ENCODE assay signal across 8 cellular contexts in the genomic region with DNA sequence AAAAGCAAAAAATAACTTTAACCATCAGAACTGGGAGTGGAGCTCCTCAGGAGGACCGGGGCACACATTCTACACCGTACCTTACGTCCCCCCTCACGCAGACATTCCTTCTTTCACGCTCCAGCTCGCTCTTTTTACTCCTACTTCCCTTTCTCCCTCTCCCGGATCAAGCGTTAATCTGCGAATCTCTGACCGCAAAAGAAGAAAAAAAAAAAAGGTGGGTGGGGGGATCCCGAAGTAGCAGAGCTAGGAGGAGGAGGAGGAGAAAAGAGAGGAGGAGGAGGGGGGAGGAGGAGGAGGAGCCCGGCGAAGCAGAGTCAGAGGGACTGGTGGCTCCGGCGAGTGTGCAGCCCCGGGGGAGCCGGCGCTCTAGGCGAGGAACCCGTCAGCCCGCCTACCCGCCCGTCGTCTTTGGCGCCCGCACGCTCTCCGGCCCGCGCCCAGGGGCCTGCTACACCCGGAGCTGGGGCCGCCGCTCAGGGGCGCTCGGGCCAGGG. TPM values are rescaled to one million over a fixed set of nuclear protein-coding genes. Genes with fewer than 3 reads are reported as not detected.
DNase-seq lines count a peak whose midpoint lies in the region; ATAC-seq and TF ChIP-seq lines count a peak whose summit lies in the region.

Gene NHSL2 (plus strand): TSS at position 320 of the 497 bp plus-strand sequence.

- H3K14ac ChIP-seq in neuronal stem cell (ENCODE audit: low read length) = peak within 1 kb of the TSS; percentile 38

- in situ Hi-C loops in HAP-1 (cut with MboI; ENCODE audit: low sequenced_read_pairs) = no loop called here

- H2BK15ac ChIP-seq in neuronal stem cell (ENCODE audit: low read length) = peak within 1 kb of the TSS; percentile 67

- H3K4me3 ChIP-seq in HAP-1 = peak within 1 kb of the TSS; percentile 68
- peak within 1 kb of the TSS; percentile 65 for H3K4me3 ChIP-seq in WERI-Rb-1 (ENCODE audit: low read depth, low read length)
- peak within 1 kb of the TSS in 2 of 4 experiments; percentile 40 to 46 for H3K4me3 ChIP-seq in fibroblast of lung (replicated peaks in 1 of 4; ENCODE audit: control extremely low read depth in 1 of 4, insufficient read depth in 1 of 4, low read depth in 3 of 4, low read length in 4 of 4)
- H3K4me3 ChIP-seq in neuronal stem cell (ENCODE audit: low read length in 2 of 2) = peak within 1 kb of the TSS; percentile 74 to 93
- no peak within 1 kb of the TSS for H3K4me3 ChIP-seq in SJCRH30

- no peak for TF ChIP-seq CTCF in WERI-Rb-1 (IDR thresholded peaks at IDR 0.05; ENCODE audit: low read depth, low read length)
- no peak for TF ChIP-seq CTCF in fibroblast of lung (conservative IDR thresholded peaks at IDR 0.05 in 1 of 2, IDR thresholded peaks at IDR 0.05 in 1 of 2; ENCODE audit: low read depth in 1 of 2, low read length in 2 of 2)

- H2AK5ac ChIP-seq in neuronal stem cell (ENCODE audit: low read depth, low read length) = peak within 1 kb of the TSS; percentile 28

- H2BK12ac ChIP-seq in neuronal stem cell (ENCODE audit: low read length) = no peak within 1 kb of the TSS

- H3K23ac ChIP-seq in neuronal stem cell (ENCODE audit: low read depth, low read length, poor library complexity) = no peak within 1 kb of the TSS

- no peak within 1 kb of the TSS for H3K4ac ChIP-seq in neuronal stem cell (ENCODE audit: low read length)

- no CpG with 5 or more reads among the region's 35 CpGs for WGBS in neuronal stem cell (ENCODE audit: extremely low coverage in 2 of 2, insufficient read length in 2 of 2, insufficient replicate concordance in 1 of 2), 2 donors

- no peak within 1 kb of the TSS for H2BK120ac ChIP-seq in neuronal stem cell (ENCODE audit: low read depth, low read length)

- H3K27ac ChIP-seq in WERI-Rb-1 (peak within 1 kb of the TSS; percentile 91), fibroblast of lung (ENCODE audit: insufficient read depth, low read length) (no peak within 1 kb of the TSS), neuronal stem cell (replicated peaks; ENCODE audit: low read length) (peak within 1 kb of the TSS; percentile 74), SJCRH30 (no peak within 1 kb of the TSS)

- H3K36me3 ChIP-seq in HAP-1 (replicated peaks) (no peaks in the 10 kb centered on the region), WERI-Rb-1 (peaks cover 5% of the 10 kb centered on the region), fibroblast of lung (ENCODE audit: control insufficient read depth, insufficient read depth, low read length) (no peaks in the 10 kb centered on the region), neuronal stem cell (replicated peaks in 1 of 2; ENCODE audit: control insufficient read depth in 2 of 2, insufficient read depth in 2 of 2, low read length in 2 of 2) (peaks cover 0 to 30% of the 10 kb centered on the region in 2 donors), SJCRH30 (no peaks in the 10 kb centered on the region)

- no peak within 1 kb of the TSS for H2AFZ ChIP-seq in fibroblast of lung (ENCODE audit: low read length)
- peak within 1 kb of the TSS; percentile 79 for H2AFZ ChIP-seq in neuronal stem cell (ENCODE audit: low read length)

- H3K79me2 ChIP-seq in fibroblast of lung (ENCODE audit: control insufficient read depth, insufficient read depth, low read length) = no peaks in the 10 kb centered on the region

- H2BK5ac ChIP-seq in neuronal stem cell (ENCODE audit: low read length) = no peak within 1 kb of the TSS

- H3K4me1 ChIP-seq in HAP-1 (peaks cover 5% of the 10 kb centered on the region; the same call in 1 of the 2 replicates), fibroblast of lung (ENCODE audit: control insufficient read depth, extremely low read depth, insufficient read depth, low read length) (no peaks in the 10 kb centered on the region), neuronal stem cell (ENCODE audit: control insufficient read depth in 2 of 2, insufficient read depth in 1 of 2, low read depth in 1 of 2, low read length in 2 of 2) (peaks cover 7 to 12% of the 10 kb centered on the region in 2 donors), SJCRH30 (no peaks in the 10 kb centered on the region)

- DNase-seq in HAP-1 (ENCODE audit: low spot score in 2 of 2) = peak; percentile 80 to 84
- peak; percentile 78 for DNase-seq in WERI-Rb-1
- DNase-seq in fibroblast of lung (ENCODE audit: low read depth in 2 of 2) = peak in 1 of 2 donors; percentile 56
- DNase-seq in neuronal stem cell (ENCODE audit: low spot score) = peak; percentile 37
- DNase-seq in NCI-H526 treated with DMSO at 0.1 percent for 48 hours (lab: John Stamatoyannopoulos, UW) = no peak
- no peak for DNase-seq in dedifferentiated amniotic fluid mesenchymal stem cell (ENCODE audit: extremely low spot score)
- DNase-seq in SJCRH30 = no peak

- H3K27me3 ChIP-seq in HAP-1 (ENCODE audit: low read depth) (no peaks in the 10 kb centered on the region), WERI-Rb-1 (ENCODE audit: insufficient read depth, low read depth, severe bottlenecking) (peaks cover 5% of the 10 kb centered on the region), fibroblast of lung (ENCODE audit: control insufficient read depth, insufficient read depth, low read length) (peaks cover 21% of the 10 kb centered on the region), neuronal stem cell (ENCODE audit: control insufficient read depth in 3 of 3, insufficient read depth in 3 of 3, low read depth in 1 of 3, low read length in 3 of 3) (no peaks in the 10 kb centered on the region), SJCRH30 (no peaks in the 10 kb centered on the region)

- H3K79me1 ChIP-seq in neuronal stem cell (ENCODE audit: low read depth, low read length) = peaks cover 3% of the 10 kb centered on the region

- H3K4me2 ChIP-seq in fibroblast of lung (ENCODE audit: extremely low read depth, insufficient read depth, low read length) = peak within 1 kb of the TSS; percentile 51
- peak within 1 kb of the TSS; percentile 60 for H3K4me2 ChIP-seq in neuronal stem cell (ENCODE audit: insufficient read depth, low read length, poor library complexity, severe bottlenecking)

- H3K9ac ChIP-seq in fibroblast of lung (ENCODE audit: insufficient read depth, low read length) (no peak within 1 kb of the TSS), neuronal stem cell (ENCODE audit: low read depth, low read length, poor library complexity) (peak within 1 kb of the TSS; percentile 91)

- no peak for ATAC-seq in HG03342 (IDR thresholded peaks at IDR 0.05; ENCODE audit: unreplicated experiment)

- peak within 1 kb of the TSS; percentile 92 for H3K18ac ChIP-seq in neuronal stem cell (ENCODE audit: low read length)

- no peak within 1 kb of the TSS for H4K91ac ChIP-seq in neuronal stem cell (ENCODE audit: low read depth, low read length, poor library complexity)

- no peaks in the 10 kb centered on the region for H3K9me3 ChIP-seq in HAP-1
- H3K9me3 ChIP-seq in WERI-Rb-1 (ENCODE audit: severe bottlenecking) = no peaks in the 10 kb centered on the region
- no peaks in the 10 kb centered on the region for H3K9me3 ChIP-seq in fibroblast of lung (ENCODE audit: control insufficient read depth, insufficient read depth, low read depth, low read length)
- H3K9me3 ChIP-seq in neuronal stem cell (replicated peaks in 1 of 2; ENCODE audit: control insufficient read depth in 2 of 2, insufficient read depth in 1 of 2, low read depth in 1 of 2, low read length in 2 of 2) = no peaks in the 10 kb centered on the region
- H3K9me3 ChIP-seq in SJCRH30 (replicated peaks) = no peaks in the 10 kb centered on the region

- no peaks in the 10 kb centered on the region for H4K20me1 ChIP-seq in fibroblast of lung (ENCODE audit: control insufficient read depth, extremely low read depth, insufficient read depth, low read length)

- peak within 1 kb of the TSS; percentile 43 for H4K8ac ChIP-seq in neuronal stem cell (ENCODE audit: low read depth, low read length)

RNA-seq across cellular contexts. Expression of gene NHSL2, which starts in this region (rescaled TPM):
- 4.1 and 9.7 TPM in 2 replicates for total RNA-seq in fibroblast of lung
- polyA plus RNA-seq in fibroblast of lung = 4.3 and 12.2 TPM in 2 replicates
- polyA plus RNA-seq in fibroblast of lung (2012) = 4.1 and 5.3 TPM in 2 replicates
- polyA minus RNA-seq in fibroblast of lung (ENCODE audit: low replicate concordance) = 24.9 and 79.5 TPM in 2 replicates
- 4.1 TPM for polyA plus RNA-seq in neuronal stem cell (2013, experiment 1 of 2)
- polyA plus RNA-seq in neuronal stem cell (2013, experiment 2 of 2) = 4.4 TPM
- 0.02 TPM in 1 of 2 replicates, not detected in the other for total RNA-seq in SJCRH30 (2014; rRNA removed; shearing (Covaris generic))

Comparison
In these comparisons a context has a peak if more than half of its experiments do, and no peak if none do; other contexts are left out.
1. DNase-seq: peak in HAP-1 (2 of 2), WERI-Rb-1 (single experiment) and neuronal stem cell (single experiment); none in NCI-H526 treated with DMSO at 0.1 percent for 48 hours (single experiment), dedifferentiated amniotic fluid mesenchymal stem cell (single experiment) and SJCRH30 (0 of 2).
2. H3K27ac ChIP-seq: peak in WERI-Rb-1 (single experiment) and neuronal stem cell (single experiment); none in fibroblast of lung (single experiment) and SJCRH30 (single experiment).